ENCODE assay signal across 12 cellular contexts in genomic region chr1:16621300-16621658, GRCh38. TPM values are rescaled to one million over a fixed set of nuclear protein-coding genes. Genes with fewer than 3 reads are reported as not detected.
DNase-seq lines count a peak whose midpoint lies in the region; ATAC-seq, FAIRE-seq and TF ChIP-seq lines count a peak whose summit lies in the region.
"Had no signal": no experiment of that assay in that cellular context is flagged by ENCODE, and none has a peak within 500 bp of the region (broad histone marks: within the 10 kb centered on the region; RNA-seq: fewer than 3 reads in every experiment).

No MANE protein-coding gene starts in this region.

- H3K27ac Mint-ChIP-seq in GM23338, result no peak overlapping the region
- H3K27ac Mint-ChIP-seq: T-helper 17 cell had no signal

- H3K9me3 Mint-ChIP-seq in GM23338, result no peaks in the 10 kb centered on the region

- H3K36me3 ChIP-seq in GM23338 (ENCODE audit: insufficient read depth), result peaks cover 10% of the 10 kb centered on the region
- H3K36me3 ChIP-seq in PC-9 (ENCODE audit: low read depth), result no peaks in the 10 kb centered on the region
- peaks cover 3 to 12% (median 6%) of the 10 kb centered on the region in 4 experiments; a peak in 2 of 8 replicates for H3K36me3 ChIP-seq in H1 (ENCODE audit: control insufficient read depth in 2 of 4, insufficient read depth in 4 of 4, low read length in 3 of 4)
- H3K36me3 ChIP-seq in MG63, result peaks cover 29% of the 10 kb centered on the region
- H3K36me3 ChIP-seq: BE2C, uterus had no signal

- no peak overlapping the region for H4K8ac ChIP-seq in H1 (ENCODE audit: extremely low read depth, insufficient read depth, low read length)

- H2BK15ac ChIP-seq in H1 (ENCODE audit: low read length), result peak overlapping the region; percentile 35; the same call in 1 of the 2 replicates

- no peak overlapping the region for H4K91ac ChIP-seq in H1 (replicated peaks; ENCODE audit: insufficient read length, low read length)

- H3K27ac ChIP-seq in GM23338 (ENCODE audit: low read depth) (no peak overlapping the region), PC-9 (no peak overlapping the region), H1 (ENCODE audit: low read depth, low read length) (no peak overlapping the region)
- H3K27ac ChIP-seq: ovary, uterus had no signal

- no peak overlapping the region for H3K18ac ChIP-seq in H1 (ENCODE audit: extremely low read depth, low read length)

- H3K4me1 ChIP-seq in GM23338 (ENCODE audit: insufficient read depth) (0 out of 2 replicates have a peak, but pooled peaks cover 3% of the 10 kb centered on the region), PC-9 (replicated peaks; ENCODE audit: insufficient read depth) (no peaks in the 10 kb centered on the region), H1 (replicated peaks in 1 of 4; ENCODE audit: control insufficient read depth in 3 of 4, insufficient read depth in 4 of 4, low read length in 3 of 4) (no peaks in the 10 kb centered on the region; a peak in 1 of 7 replicates)
- H3K4me1 ChIP-seq: BE2C, uterus had no signal

- peaks cover 2% of the 10 kb centered on the region for H3K27me3 Mint-ChIP-seq in GM23338 (ENCODE audit: insufficient read depth, low read depth, poor library complexity)
- H3K27me3 Mint-ChIP-seq: T-helper 17 cell had no signal

- POLR2A ChIA-PET in PC-9 (lab: Charles Lee; ENCODE audit: unreplicated experiment) (interaction anchor here (0.5 to 0.7 kb wide), 3 partner anchors 57 to 714 kb away, joined by 3 to 6 read pairs (median 4); no protein-coding TSS in a partner anchor), H1 (lab: Charles Lee; ENCODE audit: partially characterized antibody) (interaction anchor here (0.6 to 3.4 kb wide), 15 partner anchors 9 to 330 kb away, joined by 3 to 11 read pairs (median 3); partner anchors contain the start of gene NBPF1)

- peak; percentile 23 for DNase-seq in GM23338 (ENCODE audit: low spot score)
- no peak for DNase-seq in PC-9
- DNase-seq in H1 (ENCODE audit: low read depth in 1 of 2, low spot score in 2 of 2), result no peak
- peak; percentile 52 for DNase-seq in pons (ENCODE audit: low spot score)
- DNase-seq in MG63, result no peak
- DNase-seq in D341Med (ENCODE audit: low spot score), result no peak
- DNase-seq in stimulated activated naive CD4-positive, alpha-beta T cell treated with Interleukin-2 at 50 U/mL for 16 hours (lab: John Stamatoyannopoulos, UW), result no peak

- H3K4me3 Mint-ChIP-seq in GM23338, result no peak overlapping the region
- H3K4me3 Mint-ChIP-seq: T-helper 17 cell had no signal

- H2AFZ ChIP-seq in GM23338 (no peak overlapping the region), PC-9 (no peak overlapping the region), H1 (ENCODE audit: low read length) (no peak overlapping the region)

- H3K9me2 ChIP-seq in GM23338 (ENCODE audit: insufficient read depth) (no peaks in the 10 kb centered on the region), PC-9 (ENCODE audit: insufficient read depth) (no peaks in the 10 kb centered on the region)

- TF ChIP-seq RAD21 in H1 (IDR thresholded peaks at IDR 0.05 in 1 of 2, conservative IDR thresholded peaks at IDR 0.05 in 1 of 2; ENCODE audit: low read depth in 2 of 2, low read length in 2 of 2), result no peak

- H3K79me1 ChIP-seq in H1 (ENCODE audit: low read depth, low read length), result no peaks in the 10 kb centered on the region

- no peak for TF ChIP-seq EP300 in H1 (IDR thresholded peaks at IDR 0.05; ENCODE audit: borderline replicate concordance in 1 of 2, low read depth in 2 of 2, low read length in 2 of 2)

- H2BK120ac ChIP-seq in H1 (replicated peaks; ENCODE audit: low read depth, low read length), result no peak overlapping the region

- TF ChIP-seq POLR2A in H1 (IDR thresholded peaks at IDR 0.05; ENCODE audit: control extremely low read depth in 1 of 2, low read depth in 2 of 2, low read length in 2 of 2), result no peak

- no peaks in the 10 kb centered on the region for H3K9me3 ChIP-seq in PC-9 (ENCODE audit: insufficient read depth, low read depth)
- H3K9me3 ChIP-seq in H1 (ENCODE audit: insufficient read depth in 2 of 2, low read depth in 1 of 2, low read length in 1 of 2), result no peaks in the 10 kb centered on the region
- H3K9me3 ChIP-seq in MG63, result no peaks in the 10 kb centered on the region
- H3K9me3 ChIP-seq: BE2C, ovary, uterus had no signal

- no peak overlapping the region for H3K56ac ChIP-seq in H1 (replicated peaks; ENCODE audit: insufficient read length, low read depth, low read length)

- intact Hi-C loops in PC-9 (cut with micrococcal nuclease; ENCODE audit: unreplicated experiment), result loop anchor here (2.0 to 5.0 kb wide), 3 partner anchors 180 to 426 kb away; partner anchors contain the start of gene NECAP2

- no peak overlapping the region for H3K9ac ChIP-seq in H1 (replicated peaks in 1 of 4; ENCODE audit: extremely low read depth in 1 of 4, low read depth in 3 of 4, low read length in 3 of 4)

- 83% methylated on average over 2 of the region's 2 CpGs; no CpG with 5 or more reads in 1 of the 2 experiments for WGBS in H1 (ENCODE audit: extremely low coverage in 1 of 2, insufficient coverage in 1 of 2, insufficient read length in 1 of 2, insufficient replicate concordance in 2 of 2, low coverage in 1 of 2, low lambda C conversion rate in 2 of 2, missing lambda C conversion rate in 1 of 2), 2 experiments

- peaks cover 10% of the 10 kb centered on the region; the same call in 1 of the 2 replicates for H3F3A ChIP-seq in GM23338 (replicated peaks; ENCODE audit: low read depth)
- H3F3A ChIP-seq in PC-9 (ENCODE audit: insufficient read depth, low read depth), result no peaks in the 10 kb centered on the region

- peak overlapping the region; percentile 7; the same call in 1 of the 2 replicates for H2AK5ac ChIP-seq in H1 (ENCODE audit: low read depth, low read length)

- H2BK12ac ChIP-seq in H1 (ENCODE audit: low read depth, low read length), result 0 out of 2 replicates have a peak overlapping the region, but pooled peaks have one; percentile 2

- H3K14ac ChIP-seq in H1 (ENCODE audit: insufficient read length), result no peak overlapping the region

- no peak for FAIRE-seq in H1 (lab: Jason Lieb, UNC)
- FAIRE-seq: GM12891 had no signal

- H3K4me1 Mint-ChIP-seq in GM23338, result no peaks in the 10 kb centered on the region

- BruUV-seq in PC-9 (replicated peaks; lab: Mats Ljungman, UMichigan), result no TSS peak

- CTCF ChIA-PET in PC-9 (lab: Charles Lee) (interaction anchor here (0.5 to 1.0 kb wide), 4 partner anchors 87 to 580 kb away, joined by 3 to 5 read pairs (median 4); no protein-coding TSS in a partner anchor), H1 (lab: Charles Lee; ENCODE audit: partially characterized antibody) (interaction anchor here (0.6 to 20.3 kb wide), 60 partner anchors 9 to 642 kb away, joined by 3 to 611 read pairs (median 4); partner anchors contain the start of genes CROCC, FBXO42, NBPF1 and NECAP2)

- H3K79me2 ChIP-seq in GM23338 (replicated peaks; ENCODE audit: insufficient read depth) (no peaks in the 10 kb centered on the region), PC-9 (ENCODE audit: low read depth) (no peaks in the 10 kb centered on the region), H1 (ENCODE audit: control insufficient read depth in 1 of 2, insufficient read depth in 2 of 2, low read length in 2 of 2) (no peaks in the 10 kb centered on the region)

- H3K27me3 ChIP-seq in GM23338 (ENCODE audit: insufficient read depth) (no peaks in the 10 kb centered on the region), PC-9 (ENCODE audit: insufficient read depth, low read depth) (no peaks in the 10 kb centered on the region), H1 (replicated peaks in 1 of 4; ENCODE audit: control insufficient read depth in 3 of 4, extremely low read depth in 1 of 4, insufficient read depth in 3 of 4, low read length in 3 of 4) (no peaks in the 10 kb centered on the region), MG63 (no peaks in the 10 kb centered on the region)
- H3K27me3 ChIP-seq: BE2C, ovary, uterus had no signal

- H4K5ac ChIP-seq in H1 (ENCODE audit: insufficient read length, low read depth, low read length), result no peak overlapping the region

- no peaks in the 10 kb centered on the region for H3K23me2 ChIP-seq in H1 (ENCODE audit: low read depth, low read length)

- peaks cover 9% of the 10 kb centered on the region; the same call in 1 of the 2 replicates for H4K20me1 ChIP-seq in GM23338 (replicated peaks; ENCODE audit: insufficient read depth)
- H4K20me1 ChIP-seq in PC-9 (ENCODE audit: insufficient read depth), result no peaks in the 10 kb centered on the region
- H4K20me1 ChIP-seq in H1 (replicated peaks in 1 of 2; ENCODE audit: control insufficient read depth in 1 of 2, insufficient read depth in 2 of 2, low read length in 2 of 2), result peaks cover 0 to 6% of the 10 kb centered on the region in 2 experiments

- 0 out of 2 replicates have a peak overlapping the region, but pooled peaks have one; percentile 25 for H2BK20ac ChIP-seq in H1 (ENCODE audit: low read length)

- TF ChIP-seq CTCF in GM23338 (conservative IDR thresholded peaks at IDR 0.05; ENCODE audit: low read depth in 2 of 2) (no peak), PC-9 (conservative IDR thresholded peaks at IDR 0.05) (0 out of 2 replicates have a peak, but pooled peaks have one; percentile 11), H1 (IDR thresholded peaks at IDR 0.05; ENCODE audit: control extremely low read depth in 1 of 3, insufficient read depth in 1 of 3, low read depth in 1 of 3, low read length in 3 of 3) (no peak)

- no peak overlapping the region for H3K4ac ChIP-seq in H1 (replicated peaks; ENCODE audit: insufficient read length, low read depth, low read length)

- H3K36me3 Mint-ChIP-seq in GM23338 (ENCODE audit: low read depth), result peaks cover 5% of the 10 kb centered on the region; the same call in 2 of the 3 replicates

- H2BK5ac ChIP-seq in H1 (ENCODE audit: low read depth, low read length), result 0 out of 2 replicates have a peak overlapping the region, but pooled peaks have one; percentile 0

- H3K4me3 ChIP-seq in GM23338 (no peak overlapping the region), PC-9 (no peak overlapping the region), H1 (ENCODE audit: extremely low read depth in 1 of 4, insufficient read depth in 2 of 4, low read depth in 3 of 4, low read length in 4 of 4) (no peak overlapping the region), MG63 (no peak overlapping the region)
- H3K4me3 ChIP-seq: ovary, uterus had no signal

- H3K4me2 ChIP-seq in GM23338, result no peak overlapping the region
- H3K4me2 ChIP-seq in PC-9, result no peak overlapping the region
- H3K4me2 ChIP-seq in H1 (ENCODE audit: insufficient read depth in 1 of 2, low read depth in 2 of 2, low read length in 2 of 2), result no peak overlapping the region

- no peak for ATAC-seq in GM23338

- H3K23ac ChIP-seq in H1 (ENCODE audit: insufficient read length), result no peak overlapping the region

RNA-seq across cellular contexts. Expression of gene NBPF1, which starts 7.9 kb away (rescaled TPM):
- total RNA-seq in GM23338 (2014; rRNA removed; shearing (Covaris generic)), result 7.5 and 11.8 TPM in 2 replicates
- polyA plus RNA-seq in GM23338 (2016; fragmentation: Nextera tagmentation; extraction: Ambion mirVana) (9.0 and 9.5 TPM in 2 replicates), H1 (2011; rRNA removed) (8.5 and 9.6 TPM in 2 replicates)
- total RNA-seq in PC-9 (2021), result 45.4 and 45.6 TPM in 2 replicates
- total RNA-seq in H1 (2021; fragmentation: NEBNext Ultra II Directional; extraction: Animal tissue kit (Norgen Biotek cat#: 25700)), result 19.3 and 19.4 TPM in 2 replicates
- polyA plus RNA-seq in H1 (2011; cell fraction: cytosol; rRNA removed), result 11.5 TPM
- 22.9 TPM for polyA plus RNA-seq in H1 (2011; cell fraction: nucleus; rRNA removed)
- polyA plus RNA-seq in H1 (2012, experiment 1 of 2), result 7.7 to 13.2 TPM (median 11.1 TPM) in 4 replicates
- polyA plus RNA-seq in H1 (2012, experiment 2 of 2), result 3.1 TPM
- polyA plus RNA-seq in H1 (2013, experiment 1 of 2), result 10.8 TPM
- 9.8 TPM for polyA plus RNA-seq in H1 (2013, experiment 2 of 2)
- 22.4 and 27.2 TPM in 2 replicates for polyA minus RNA-seq in H1 (2011; rRNA and poly(A)+ RNA removed)
- 8.9 TPM for polyA minus RNA-seq in H1 (2011; cell fraction: cytosol; rRNA and poly(A)+ RNA removed)
- polyA minus RNA-seq in H1 (2011; cell fraction: nucleus; rRNA and poly(A)+ RNA removed), result 48.6 TPM
- total RNA-seq in MG63 (2014; rRNA removed; shearing (Covaris generic); ENCODE audit: low replicate concordance), result 8.1 and 9.2 TPM in 2 replicates

RNA-seq across cellular contexts. Expression of gene RNU1-3, which starts 45.5 kb away (rescaled TPM):
- under 0.01 TPM in 1 of 2 replicates, not detected in the other for total RNA-seq in GM23338 (2014; rRNA removed; shearing (Covaris generic))
- polyA plus RNA-seq in GM23338 (2016; fragmentation: Nextera tagmentation; extraction: Ambion mirVana) (not detected in 2 replicates), H1 (2011; rRNA removed) (under 0.01 and 145 TPM in 2 replicates)
- 1,333 and 3,235 TPM in 2 replicates for total RNA-seq in PC-9 (2021)
- 1,303 and 1,497 TPM in 2 replicates for total RNA-seq in H1 (2021; fragmentation: NEBNext Ultra II Directional; extraction: Animal tissue kit (Norgen Biotek cat#: 25700))
- polyA plus RNA-seq in H1 (2011; cell fraction: cytosol; rRNA removed), result under 0.01 TPM
- polyA plus RNA-seq in H1 (2011; cell fraction: nucleus; rRNA removed), result under 0.01 TPM
- polyA plus RNA-seq in H1 (2012, experiment 1 of 2), result 20.3 to 94.3 TPM in 2 of 4 replicates, not detected in the others
- not detected for polyA plus RNA-seq in H1 (2012, experiment 2 of 2)
- polyA plus RNA-seq in H1 (2013, experiment 1 of 2), result not detected
- not detected for polyA plus RNA-seq in H1 (2013, experiment 2 of 2)
- 10,411 and 22,262 TPM in 2 replicates for polyA minus RNA-seq in H1 (2011; rRNA and poly(A)+ RNA removed)
- 63,669 TPM for polyA minus RNA-seq in H1 (2011; cell fraction: cytosol; rRNA and poly(A)+ RNA removed)
- 43,973 TPM for polyA minus RNA-seq in H1 (2011; cell fraction: nucleus; rRNA and poly(A)+ RNA removed)
- not detected in 2 replicates for total RNA-seq in MG63 (2014; rRNA removed; shearing (Covaris generic); ENCODE audit: low replicate concordance)
- polyA plus RNA-seq: ovary had no signal

Comparison
In these comparisons a context has a peak if more than half of its experiments do, and no peak if none do; other contexts are left out.
1. DNase-seq: peak in GM23338 (single experiment) and pons (single experiment); none in PC-9 (0 of 2), H1 (0 of 2), MG63 (single experiment), D341Med (single experiment) and stimulated activated naive CD4-positive, alpha-beta T cell treated with Interleukin-2 at 50 U/mL for 16 hours (single experiment).
2. RNA of gene RNU1-3, which starts 45.5 kb away (total RNA-seq): 1,333 to 3,235 TPM in PC-9 and 1,303 to 1,497 TPM in H1; under 0.01 TPM in GM23338 and not detected in MG63; every median in the first group is over 1,000 times any median in the second.